ENCODE assay signal across 24 cellular contexts in genomic region chr14:90361865-90362557, GRCh38. TPM values are rescaled to one million over a fixed set of nuclear protein-coding genes. Genes with fewer than 3 reads are reported as not detected.
DNase-seq lines count a peak whose midpoint lies in the region; ATAC-seq and TF ChIP-seq lines count a peak whose summit lies in the region.
"Had no signal": no experiment of that assay in that cellular context is flagged by ENCODE, and none has a peak within 500 bp of the region (broad histone marks: within the 10 kb centered on the region; RNA-seq: fewer than 3 reads in every experiment).

No MANE protein-coding gene starts in this region.

- ATAC-seq in left colon (peak; percentile 57), GM21390 (IDR thresholded peaks at IDR 0.05; ENCODE audit: unreplicated experiment) (no peak)
- ATAC-seq: GM12878 had no signal

- H3K4me1 ChIP-seq in HEK293 (ENCODE audit: control insufficient read depth, insufficient read depth, low read length): peaks cover 5% of the 10 kb centered on the region; the same call in 1 of the 2 replicates
- H3K4me1 ChIP-seq: BE2C had no signal

- no peaks in the 10 kb centered on the region for H3K4me1 Mint-ChIP-seq in neural crest cell
- H3K4me1 Mint-ChIP-seq: CD14-positive monocyte; CD4-positive, alpha-beta memory T cell; CD4-positive, CD25-positive, alpha-beta regulatory T cell; CD8-positive, alpha-beta memory T cell had no signal

- DNase-seq in left colon (no peak), neural crest cell (ENCODE audit: low read depth, low spot score) (no peak), NCI-H82 (lab: John Stamatoyannopoulos, UW) (no peak), NOMO-1 (lab: John Stamatoyannopoulos, UW; ENCODE audit: unreplicated experiment in 2 of 2) (no peak)
- DNase-seq: 8988T; ACHN; BE2C; C1 segment of cervical spinal cord; CD4-positive, alpha-beta memory T cell; CD4-positive, CD25-positive, alpha-beta regulatory T cell; CD8-positive, alpha-beta memory T cell; COR-L47; DMS 273 treated with DMSO at 0.1 percent for 48 hours; DMS153; DMS53; DMS79; DND-41; EL; GDM1 had no signal

- TF ChIP-seq CTCF in HEK293 (tag by site-specific recombination; IDR thresholded peaks at IDR 0.05) (no peak), neural crest cell (conservative IDR thresholded peaks at IDR 0.05) (no peak)

- intact Hi-C loops in left colon (cut with DNase I, micrococcal nuclease): no loop called here

- H3K9me3 ChIP-seq in HEK293 (ENCODE audit: control insufficient read depth, insufficient read depth, low read depth, low read length): no peaks in the 10 kb centered on the region
- H3K9me3 ChIP-seq: BE2C, BLaER1 had no signal

- CTCF ChIA-PET in HEK293 (lab: Yijun Ruan, JAX): interaction anchor here (0.7 to 0.8 kb wide), 2 partner anchors 60 to 362 kb away, joined by 3 to 4 read pairs; no protein-coding TSS in a partner anchor

- no peak overlapping the region for H3K27ac ChIP-seq in HEK293 (ENCODE audit: extremely low read depth, low read depth, low read length)
- H3K27ac ChIP-seq: BLaER1 had no signal

- no peaks in the 10 kb centered on the region for H3K36me3 ChIP-seq in HEK293 (ENCODE audit: control insufficient read depth in 2 of 2, insufficient read depth in 1 of 2, low read length in 2 of 2)
- H3K36me3 ChIP-seq: BE2C, BLaER1 had no signal

- H3K27me3 Mint-ChIP-seq in neural crest cell (ENCODE audit: low read depth): peaks cover 29% of the 10 kb centered on the region

- POLR2A ChIA-PET in HEK293 (lab: Yijun Ruan, JAX): no interaction called here

- peak overlapping the region; percentile 65 for H3K27ac Mint-ChIP-seq in neural crest cell (ENCODE audit: unreplicated experiment)
- H3K27ac Mint-ChIP-seq: CD14-positive monocyte; CD4-positive, alpha-beta memory T cell; CD4-positive, CD25-positive, alpha-beta regulatory T cell; CD8-positive, alpha-beta memory T cell had no signal

- H3K36me3 Mint-ChIP-seq in neural crest cell (ENCODE audit: low read depth): no peaks in the 10 kb centered on the region
- H3K36me3 Mint-ChIP-seq: CD14-positive monocyte; CD4-positive, alpha-beta memory T cell; CD4-positive, CD25-positive, alpha-beta regulatory T cell; CD8-positive, alpha-beta memory T cell had no signal

- H3K4me3 ChIP-seq in HEK293 (ENCODE audit: low read depth, low read length): no peak overlapping the region
- H3K4me3 ChIP-seq: BLaER1, GM12878 had no signal

- no peak overlapping the region for H3K4me3 Mint-ChIP-seq in neural crest cell
- H3K4me3 Mint-ChIP-seq: CD14-positive monocyte; CD4-positive, alpha-beta memory T cell; CD4-positive, CD25-positive, alpha-beta regulatory T cell; CD8-positive, alpha-beta memory T cell had no signal

- H3K9me3 Mint-ChIP-seq in neural crest cell: no peaks in the 10 kb centered on the region
- H3K9me3 Mint-ChIP-seq: CD4-positive, alpha-beta memory T cell; CD4-positive, CD25-positive, alpha-beta regulatory T cell; CD8-positive, alpha-beta memory T cell had no signal

TF ChIP-seq in HEK293, 187 proteins besides CTCF, POLR2A, EP300 and RAD21:
- TF ChIP-seq TRIM28 (IDR thresholded peaks at IDR 0.05; ENCODE audit: borderline replicate concordance, low read length) (no peak), ZNF513 (tag by site-specific recombination; IDR thresholded peaks at IDR 0.05) (peak; percentile 94), ZNF184 (tag by site-specific recombination; IDR thresholded peaks at IDR 0.05) (no peak)

RNA-seq across cellular contexts. Expression of gene NRDE2, which starts 30.3 kb away (rescaled TPM):
- 10 to 100 TPM; 19.4 to 25.1 TPM for total RNA-seq in left colon
- 24.1 and 24.5 TPM in 2 replicates for total RNA-seq in neural crest cell

RNA-seq across cellular contexts. Expression of gene CALM1, which starts 34.8 kb away (rescaled TPM):
- total RNA-seq in left colon (100 to 1,000 TPM; 756 to 776 TPM), neural crest cell (338 and 339 TPM in 2 replicates)
